ENCODE assay signal across 24 cellular contexts in the genomic region with DNA sequence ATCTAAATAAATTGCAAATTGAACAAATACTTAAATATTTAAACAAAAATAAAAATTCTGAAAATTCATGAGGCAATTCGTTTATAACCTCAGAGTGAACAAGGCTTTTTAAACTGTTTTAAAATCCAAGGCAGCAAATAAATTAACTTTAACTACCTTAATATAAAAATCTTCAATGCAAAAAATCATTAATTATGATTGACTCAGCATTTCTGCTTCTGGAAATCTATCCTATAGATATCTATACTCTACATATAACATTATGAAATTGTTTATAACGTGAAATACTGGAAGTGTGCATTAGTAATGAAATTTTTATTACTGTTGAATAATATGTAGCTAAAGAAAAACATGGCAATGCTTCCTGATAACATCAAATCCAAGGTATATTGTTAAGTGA.
DNase-seq lines count a peak whose midpoint lies in the region; ATAC-seq, FAIRE-seq and TF ChIP-seq lines count a peak whose summit lies in the region.
"Had no signal": no experiment of that assay in that cellular context is flagged by ENCODE, and none has a peak within 500 bp of the region (broad histone marks: within the 10 kb centered on the region; RNA-seq: fewer than 3 reads in every experiment).

No MANE protein-coding gene starts in this region.

- H3K9me2 ChIP-seq in PC-9 (ENCODE audit: insufficient read depth): no peaks in the 10 kb centered on the region

- H2AK9ac ChIP-seq in IMR-90 (replicated peaks; ENCODE audit: low read depth, low read length, poor library complexity): no peak overlapping the region

- H3K27ac ChIP-seq in IMR-90 (ENCODE audit: insufficient read depth, low read length): no peak overlapping the region
- no peak overlapping the region for H3K27ac ChIP-seq in PC-9
- H3K27ac ChIP-seq: BLaER1 had no signal

- H4K5ac ChIP-seq in IMR-90 (ENCODE audit: low read depth, low read length): no peak overlapping the region

- H3K36me3 ChIP-seq in IMR-90 (ENCODE audit: control insufficient read depth, insufficient read depth, low read length) (no peaks in the 10 kb centered on the region), PC-9 (ENCODE audit: low read depth) (no peaks in the 10 kb centered on the region)
- H3K36me3 ChIP-seq: BE2C, BLaER1 had no signal

- no peak for ATAC-seq in IMR-90 (ENCODE audit: low read depth)
- ATAC-seq: GM12878 had no signal

- no peak overlapping the region for H3K18ac ChIP-seq in IMR-90 (ENCODE audit: low read depth, low read length)

- H3K4me3 ChIP-seq in IMR-90 (ENCODE audit: insufficient read depth, low read depth, low read length) (no peak overlapping the region), PC-9 (no peak overlapping the region)
- H3K4me3 ChIP-seq: BLaER1, GM12878 had no signal

- no peak overlapping the region for H3K56ac ChIP-seq in IMR-90 (ENCODE audit: extremely low read depth, insufficient read depth, low read length)

- no peak for TF ChIP-seq RAD21 in IMR-90 (IDR thresholded peaks at IDR 0.05; ENCODE audit: low read length)

- no peak overlapping the region for H3K9ac ChIP-seq in IMR-90 (ENCODE audit: low read depth, low read length)
- H3K9ac ChIP-seq: BLaER1 had no signal

- no peaks in the 10 kb centered on the region for H3F3A ChIP-seq in PC-9 (ENCODE audit: insufficient read depth, low read depth)

- H3K79me2 ChIP-seq in PC-9 (ENCODE audit: low read depth): no peaks in the 10 kb centered on the region

- BruUV-seq in IMR-90 (replicated peaks; lab: Mats Ljungman, UMichigan): no TSS peak
- no TSS peak for BruUV-seq in PC-9 (replicated peaks; lab: Mats Ljungman, UMichigan)

- no peak overlapping the region for H2AFZ ChIP-seq in IMR-90 (replicated peaks; ENCODE audit: low read length, poor library complexity)
- H2AFZ ChIP-seq in PC-9: no peak overlapping the region

- no peak overlapping the region for H3K4ac ChIP-seq in IMR-90 (ENCODE audit: low read depth, low read length)

- POLR2A ChIA-PET in IMR-90 (lab: Charles Lee; ENCODE audit: unreplicated experiment): no interaction called here
- POLR2A ChIA-PET in PC-9 (lab: Charles Lee; ENCODE audit: unreplicated experiment): no interaction called here

- H2BK20ac ChIP-seq in IMR-90 (ENCODE audit: low read depth, low read length): no peak overlapping the region

- H4K20me1 ChIP-seq in IMR-90 (ENCODE audit: insufficient read depth, low read length): no peaks in the 10 kb centered on the region
- no peaks in the 10 kb centered on the region for H4K20me1 ChIP-seq in PC-9 (ENCODE audit: insufficient read depth)
- H4K20me1 ChIP-seq: BLaER1 had no signal

- peaks cover 1% of the 10 kb centered on the region; the same call in 1 of the 2 replicates for H3K27me3 ChIP-seq in IMR-90 (ENCODE audit: control insufficient read depth, insufficient read depth, low read length)
- no peaks in the 10 kb centered on the region for H3K27me3 ChIP-seq in PC-9 (ENCODE audit: insufficient read depth, low read depth)
- H3K27me3 ChIP-seq: BE2C, BLaER1 had no signal

- TF ChIP-seq POLR2A in IMR-90 (IDR thresholded peaks at IDR 0.05; ENCODE audit: low read depth, low read length): no peak

- WGBS in IMR-90 (ENCODE audit: extremely low coverage in 2 of 2, insufficient read length in 1 of 2), 2 experiments: no CpG with 5 or more reads among the region's 2 CpGs

- DNase-seq in IMR-90 (no peak), RCC 7860 (ENCODE audit: low spot score) (no peak), frontal cortex (ENCODE audit: low spot score in 2 of 2) (no peak), GM13976 (ENCODE audit: low spot score) (no peak), PC-9 (no peak)
- DNase-seq: 8988T; ACHN; BE2C; C1 segment of cervical spinal cord; CD4-positive, alpha-beta memory T cell; CD4-positive, CD25-positive, alpha-beta regulatory T cell; CD8-positive, alpha-beta memory T cell; COR-L47; DMS 273 treated with DMSO at 0.1 percent for 48 hours; DMS153; DMS53; DMS79; DND-41; EL; GDM1 had no signal

- H3K23ac ChIP-seq in IMR-90 (ENCODE audit: low read depth, low read length): no peak overlapping the region

- FAIRE-seq in RCC 7860 (lab: Jason Lieb, UNC) (peak; percentile 28), frontal cortex (lab: Jason Lieb, UNC) (peak; percentile 28)
- FAIRE-seq: GM12878, GM12892, GM19239 had no signal

- no peak overlapping the region for H3K14ac ChIP-seq in IMR-90 (replicated peaks; ENCODE audit: low read depth, low read length)

- H4K8ac ChIP-seq in IMR-90 (ENCODE audit: low read depth in 2 of 2, low read length in 2 of 2): no peak overlapping the region

- H3K9me1 ChIP-seq in IMR-90 (ENCODE audit: insufficient read depth, low read length): no peaks in the 10 kb centered on the region; the same call in 1 of the 2 replicates

- dilution Hi-C loops in IMR-90 (cut with HindIII; ENCODE audit: low sequenced_read_pairs, unreplicated experiment): no loop called here

- no peak overlapping the region for H2AK5ac ChIP-seq in IMR-90 (ENCODE audit: low read depth, low read length)

- intact Hi-C loops in IMR-90 (cut with micrococcal nuclease) (no loop called here), PC-9 (cut with micrococcal nuclease; ENCODE audit: unreplicated experiment) (no loop called here)

- H3K79me1 ChIP-seq in IMR-90 (ENCODE audit: low read depth in 1 of 2, low read length in 2 of 2): no peaks in the 10 kb centered on the region

- H2BK15ac ChIP-seq in IMR-90 (ENCODE audit: low read depth, low read length): no peak overlapping the region

- CTCF ChIA-PET in IMR-90 (lab: Yijun Ruan, JAX) (interaction anchor here (1.3 kb wide), 1 partner anchor 20 kb away, joined by 3 read pairs; no protein-coding TSS in a partner anchor), PC-9 (lab: Charles Lee) (no interaction called here)

- no peak overlapping the region for H4K91ac ChIP-seq in IMR-90 (ENCODE audit: insufficient read depth, low read depth, low read length)

- H3K4me1 ChIP-seq in IMR-90 (ENCODE audit: control insufficient read depth, insufficient read depth, low read length) (no peaks in the 10 kb centered on the region; the same call in 1 of the 2 replicates), PC-9 (replicated peaks; ENCODE audit: insufficient read depth) (no peaks in the 10 kb centered on the region)
- H3K4me1 ChIP-seq: BE2C, BLaER1 had no signal

- H2BK5ac ChIP-seq in IMR-90 (ENCODE audit: low read depth, low read length, poor library complexity, severe bottlenecking): no peak overlapping the region

- H2BK120ac ChIP-seq in IMR-90 (ENCODE audit: low read depth, low read length): no peak overlapping the region

- no peaks in the 10 kb centered on the region for H3K9me3 ChIP-seq in IMR-90 (ENCODE audit: control insufficient read depth, insufficient read depth, low read length)
- no peaks in the 10 kb centered on the region for H3K9me3 ChIP-seq in PC-9 (ENCODE audit: insufficient read depth, low read depth)
- H3K9me3 ChIP-seq: BE2C, BLaER1 had no signal

- no peak for TF ChIP-seq CTCF in IMR-90 (conservative IDR thresholded peaks at IDR 0.05; ENCODE audit: low read depth, low read length)
- no peak for TF ChIP-seq CTCF in GM13976 (IDR thresholded peaks at IDR 0.05; ENCODE audit: borderline replicate concordance, control extremely low read depth, extremely low read depth, insufficient read depth, missing control alignments)
- no peak for TF ChIP-seq CTCF in PC-9 (conservative IDR thresholded peaks at IDR 0.05)

- in situ Hi-C loops in IMR-90 (cut with MboI; ENCODE audit: low sequenced_read_pairs): no loop called here
- in situ Hi-C loops in GM13976 (cut with MboI; ENCODE audit: low sequenced_read_pairs, unreplicated experiment): no loop called here

- H3K4me2 ChIP-seq in IMR-90 (ENCODE audit: low read depth, low read length) (no peak overlapping the region), PC-9 (no peak overlapping the region)
- H3K4me2 ChIP-seq: BLaER1 had no signal

TF ChIP-seq in IMR-90, 13 proteins besides CTCF, POLR2A, EP300 and RAD21:
- TF ChIP-seq MAFK (IDR thresholded peaks at IDR 0.05; ENCODE audit: low read depth, low read length) (peak; percentile 63), RCOR1 (IDR thresholded peaks at IDR 0.05; ENCODE audit: insufficient replicate concordance, low read length) (no peak), SMC3 (IDR thresholded peaks at IDR 0.05; ENCODE audit: low read depth, low read length) (no peak)
